Comparison of ENCODE assay signal across 10 cellular contexts in genomic region chr22:41181349-41182241, GRCh38. TPM values are rescaled to one million over a fixed set of nuclear protein-coding genes. Genes with fewer than 3 reads are reported as not detected.
DNase-seq lines count a peak whose midpoint lies in the region; ATAC-seq and TF ChIP-seq lines count a peak whose summit lies in the region.
"Had no signal": no experiment of that assay in that cellular context is flagged by ENCODE, and none has a peak within 500 bp of the region (broad histone marks: within the 10 kb centered on the region; RNA-seq: fewer than 3 reads in every experiment).

No MANE protein-coding gene starts in this region.

- intact Hi-C loops in gastrocnemius medialis (cut with DNase I; ENCODE audit: low total_unique reads) (loop anchor here (5.0 kb wide), 2 partner anchors 89 to 229 kb away; partner anchors contain the start of genes EP300 and RBX1), A673 (cut with micrococcal nuclease; ENCODE audit: unreplicated experiment) (no loop called here)

- H3K9me3 ChIP-seq in gastrocnemius medialis (no peaks in the 10 kb centered on the region), A673 (ENCODE audit: low read depth, low read length, poor library complexity, severe bottlenecking) (no peaks in the 10 kb centered on the region)

- TF ChIP-seq CTCF in fibroblast of pulmonary artery (IDR thresholded peaks at IDR 0.05; ENCODE audit: low read length, missing control alignments) (no peak), gastrocnemius medialis (IDR thresholded peaks at IDR 0.05 in 4 of 5, conservative IDR thresholded peaks at IDR 0.05 in 1 of 5) (no peak), A673 (conservative IDR thresholded peaks at IDR 0.05; ENCODE audit: low read depth, low read length) (no peak)

- peaks cover 0 to 26% of the 10 kb centered on the region in 2 donors for H3K36me3 ChIP-seq in gastrocnemius medialis
- H3K36me3 ChIP-seq in A673 (ENCODE audit: insufficient read depth, low read length, poor library complexity, severe bottlenecking) = peaks cover 39% of the 10 kb centered on the region

- DNase-seq in NCI-H510A treated with DMSO at 0.1 percent for 48 hours (lab: John Stamatoyannopoulos, UW) (peak; percentile 36), NCI-H510A (lab: John Stamatoyannopoulos, UW) (no peak), RPMI7951 (ENCODE audit: low read depth) (peak; percentile 72), fibroblast of pulmonary artery (ENCODE audit: low read depth) (peak; percentile 67), gastrocnemius medialis (peak in 1 of 2 donors; percentile 68), GOT3 (lab: John Stamatoyannopoulos, UW) (no peak), A673 (ENCODE audit: low spot score) (no peak), NCI-H187 (lab: John Stamatoyannopoulos, UW) (no peak)
- DNase-seq: activated T-cell treated with anti-CD3 and anti-CD28 coated beads, Interleukin-2, amount 50 U/mL, for 1 hour; NCI-H1694 treated with DMSO at 0.1 percent for 48 hours had no signal

- peak; percentile 45 to 72 for ATAC-seq in gastrocnemius medialis

- H3K4me3 ChIP-seq in fibroblast of pulmonary artery (replicated peaks; ENCODE audit: low read depth, low read length) = no peak overlapping the region
- H3K4me3 ChIP-seq in gastrocnemius medialis = no peak overlapping the region
- H3K4me3 ChIP-seq in A673 (ENCODE audit: low read depth, low read length, poor library complexity, severe bottlenecking) = no peak overlapping the region

- H3K27me3 ChIP-seq in gastrocnemius medialis = no peaks in the 10 kb centered on the region
- no peaks in the 10 kb centered on the region for H3K27me3 ChIP-seq in A673 (replicated peaks; ENCODE audit: insufficient read depth, low read depth, low read length, poor library complexity)

- in situ Hi-C loops in gastrocnemius medialis (cut with MboI; ENCODE audit: low sequenced_read_pairs in 4 of 4) = no loop called here

- no TSS peak for BruUV-seq in A673 (replicated peaks; lab: Mats Ljungman, UMichigan)

- CTCF ChIA-PET in A673 (lab: Charles Lee) = interaction anchor here (0.5 kb wide), 1 partner anchor 225 kb away, joined by 3 read pairs; no protein-coding TSS in a partner anchor

- H3K27ac ChIP-seq in gastrocnemius medialis (peak overlapping the region; percentile 18 to 72 (median 67)), A673 (ENCODE audit: low read depth, low read length, poor library complexity, severe bottlenecking) (no peak overlapping the region)

- no peak for TF ChIP-seq POLR2A in gastrocnemius medialis (IDR thresholded peaks at IDR 0.05)

- peaks cover 35% of the 10 kb centered on the region in 2 donors for H3K4me1 ChIP-seq in gastrocnemius medialis
- H3K4me1 ChIP-seq in A673 (ENCODE audit: insufficient read depth, low read length, poor library complexity, severe bottlenecking) = no peaks in the 10 kb centered on the region

- POLR2A ChIA-PET in A673 (lab: Charles Lee; ENCODE audit: low non-redundant PET) = interaction anchor here (0.7 kb wide), 1 partner anchor 194 kb away, joined by 4 read pairs; no protein-coding TSS in a partner anchor

RNA-seq across cellular contexts. Expression of gene L3MBTL2, which starts 23.5 kb away (rescaled TPM):
- 14.7 and 15.4 TPM in 2 replicates for total RNA-seq in RPMI7951 (2014; rRNA removed; shearing (Covaris generic))
- total RNA-seq in gastrocnemius medialis = 10 to 100 TPM in 3 of 4 donors, 1 to 10 TPM in 1; 4.8 to 14.4 (median 12.4) TPM
- total RNA-seq in A673 (2021) = 31.9 and 32.0 TPM in 2 replicates

RNA-seq across cellular contexts. Expression of gene CHADL, which starts 59.1 kb away (rescaled TPM):
- total RNA-seq in RPMI7951 (2014; rRNA removed; shearing (Covaris generic)) = 0.29 TPM in 1 of 2 replicates, not detected in the other
- 1 to 10 TPM in 1 of 4 donors, under 1 TPM in 1, not detected in 2; 0.73 to 1.3 TPM for total RNA-seq in gastrocnemius medialis
- total RNA-seq in A673 (2021) = not detected in 2 replicates

Comparison
In these comparisons a context has a peak if more than half of its experiments do, and no peak if none do; other contexts are left out.
1. DNase-seq: peak in NCI-H510A treated with DMSO at 0.1 percent for 48 hours (single experiment), RPMI7951 (single experiment) and fibroblast of pulmonary artery (single experiment); none in NCI-H510A (single experiment), GOT3 (single experiment), A673 (single experiment) and NCI-H187 (0 of 2).